1 cellular context compared by ENCODE assay signal in genomic region chr17:82698974-82699442, GRCh38.
A peak's percentile ranks its signal among the peaks of the same experiment; 100 is the strongest.
TF ChIP-seq lines count a peak whose summit lies in the region.

No MANE protein-coding gene starts in this region.

TF ChIP-seq in K562, 482 proteins besides CTCF, POLR2A, EP300 and RAD21 (continued from another document and continues in another):
- TF ChIP-seq ZNF407 (IDR thresholded peaks at IDR 0.05; ENCODE audit: low read depth) (no peak), SMAD2 (IDR thresholded peaks at IDR 0.05; ENCODE audit: low read depth, low read length) (no peak), IRF2 (CRISPR knock-in tag; IDR thresholded peaks at IDR 0.05) (no peak), KLF1 (tag; IDR thresholded peaks at IDR 0.05) (no peak), C11orf30 (IDR thresholded peaks at IDR 0.05; ENCODE audit: low read depth) (no peak), FUS (optimal IDR thresholded peaks at IDR 0.05; ENCODE audit: low read depth, low read length) (no peak), HCFC1 (IDR thresholded peaks at IDR 0.05; ENCODE audit: low read depth, low read length) (no peak), WHSC1 (IDR thresholded peaks at IDR 0.05; ENCODE audit: low read length) (no peak), ZNF24 (IDR thresholded peaks at IDR 0.05) (no peak), TCF15 (CRISPR knock-in tag; IDR thresholded peaks at IDR 0.05) (no peak), MCM3 (IDR thresholded peaks at IDR 0.05) (no peak), ARID3B (CRISPR knock-in tag; IDR thresholded peaks at IDR 0.05; ENCODE audit: borderline replicate concordance) (no peak), CHD2 (IDR thresholded peaks at IDR 0.05; ENCODE audit: low read depth, low read length) (peak; percentile 60; the same call in 1 of the 2 replicates), NR2C2 (CRISPR knock-in tag; IDR thresholded peaks at IDR 0.05) (no peak), NR2C2 (tag; IDR thresholded peaks at IDR 0.05) (no peak; the same call in 1 of the 2 replicates), FOXA3 (CRISPR knock-in tag; conservative IDR thresholded peaks at IDR 0.05 in 1 of 2, IDR thresholded peaks at IDR 0.05 in 1 of 2) (no peak), TBL1XR1 (IDR thresholded peaks at IDR 0.05; ENCODE audit: low read length in 2 of 2) (no peak), ZNF23 (CRISPR knock-in tag; IDR thresholded peaks at IDR 0.05) (no peak), HMBOX1 (IDR thresholded peaks at IDR 0.05) (no peak), FOXK2 (conservative IDR thresholded peaks at IDR 0.05 in 1 of 2, IDR thresholded peaks at IDR 0.05 in 1 of 2; ENCODE audit: low read depth in 2 of 2) (peak; percentile 49 to 56; a peak in 1 of 4 replicates), NFXL1 (CRISPR knock-in tag; IDR thresholded peaks at IDR 0.05) (no peak), CHD1 (IDR thresholded peaks at IDR 0.05; ENCODE audit: low read length) (no peak), ZNF586 (CRISPR knock-in tag; conservative IDR thresholded peaks at IDR 0.05) (no peak), MEF2D (tag; conservative IDR thresholded peaks at IDR 0.05; ENCODE audit: low read depth) (no peak), TSHZ1 (CRISPR knock-in tag; IDR thresholded peaks at IDR 0.05) (no peak), ZNF263 (CRISPR knock-in tag; IDR thresholded peaks at IDR 0.05; ENCODE audit: borderline replicate concordance) (no peak), ZC3H8 (IDR thresholded peaks at IDR 0.05) (no peak), YBX1 (IDR thresholded peaks at IDR 0.05) (no peak), E2F6 (IDR thresholded peaks at IDR 0.05; ENCODE audit: borderline replicate concordance in 1 of 2, extremely low read depth in 1 of 2, insufficient read depth in 1 of 2, insufficient read length in 1 of 2, low read depth in 1 of 2, low read length in 1 of 2, poor library complexity in 1 of 2, severe bottlenecking in 1 of 2) (peak; percentile 47 to 68)
